ENCODE assay signal across 7 cellular contexts in genomic region chr6:140441256-140441655, GRCh38.
DNase-seq lines count a peak whose midpoint lies in the region; ATAC-seq lines count a peak whose summit lies in the region.

No MANE protein-coding gene starts in this region.

- peaks cover 3% of the 10 kb centered on the region; the same call in 1 of the 2 replicates for H3K9me3 ChIP-seq in HUES48 (ENCODE audit: control insufficient read depth, insufficient read depth, low read length)

- no peak overlapping the region for H3K4me3 Mint-ChIP-seq in stimulated activated memory B cell treated with anti-CD40 and anti-IgM and Interleukin-4, amounts not matched to agents 10 μg/mL and 1 μg/mL and 100 μg/mL, for 72 hours

- peaks cover 9% of the 10 kb centered on the region for H3K27me3 Mint-ChIP-seq in stimulated activated memory B cell treated with anti-CD40 and anti-IgM and Interleukin-4, amounts not matched to agents 10 μg/mL and 1 μg/mL and 100 μg/mL, for 72 hours

- no peaks in the 10 kb centered on the region for H3K36me3 Mint-ChIP-seq in stimulated activated memory B cell treated with anti-CD40 and anti-IgM and Interleukin-4, amounts not matched to agents 10 μg/mL and 1 μg/mL and 100 μg/mL, for 72 hours

- H3K9me3 Mint-ChIP-seq in stimulated activated memory B cell treated with anti-CD40 and anti-IgM and Interleukin-4, amounts not matched to agents 10 μg/mL and 1 μg/mL and 100 μg/mL, for 72 hours = no peaks in the 10 kb centered on the region

- peaks cover 43% of the 10 kb centered on the region for H3K4me1 ChIP-seq in HUES48 (ENCODE audit: control insufficient read depth, insufficient read depth, low read length)

- peak; percentile 76 for ATAC-seq in stimulated activated memory B cell treated with anti-CD40 and anti-IgM and Interleukin-4, amounts not matched to agents 10 μg/mL and 1 μg/mL and 100 μg/mL, for 72 hours

- H3K4me1 Mint-ChIP-seq in stimulated activated memory B cell treated with anti-CD40 and anti-IgM and Interleukin-4, amounts not matched to agents 10 μg/mL and 1 μg/mL and 100 μg/mL, for 72 hours = peaks cover 6% of the 10 kb centered on the region

- H3K27ac ChIP-seq in HUES48 (ENCODE audit: low read depth, low read length) = peak overlapping the region; percentile 77

- peak; percentile 79 for DNase-seq in GM04504 (ENCODE audit: low read depth)
- peak; percentile 68 for DNase-seq in amniotic epithelial cell (ENCODE audit: low read depth)
- DNase-seq in iPS-NIHi11 (ENCODE audit: low spot score) = peak; percentile 27
- no peak for DNase-seq in NCI-H2227 treated with DMSO at 0.1 percent for 48 hours (lab: John Stamatoyannopoulos, UW)
- DNase-seq in mesenteric fat pad (ENCODE audit: low spot score) = no peak

- H3K9ac ChIP-seq in HUES48 (ENCODE audit: low read depth, low read length) = no peak overlapping the region

- no peak overlapping the region for H3K4me3 ChIP-seq in HUES48 (ENCODE audit: low read depth, low read length)

- no peak overlapping the region for H3K27ac Mint-ChIP-seq in stimulated activated memory B cell treated with anti-CD40 and anti-IgM and Interleukin-4, amounts not matched to agents 10 μg/mL and 1 μg/mL and 100 μg/mL, for 72 hours

- no peaks in the 10 kb centered on the region for H3K27me3 ChIP-seq in HUES48 (ENCODE audit: control insufficient read depth, insufficient read depth, low read length)

- no peaks in the 10 kb centered on the region for H3K36me3 ChIP-seq in HUES48 (ENCODE audit: control insufficient read depth, insufficient read depth, low read length)

Comparison
In these comparisons a context has a peak if more than half of its experiments do, and no peak if none do; other contexts are left out.
1. DNase-seq: peak in GM04504 (single experiment), amniotic epithelial cell (single experiment) and iPS-NIHi11 (single experiment); none in NCI-H2227 treated with DMSO at 0.1 percent for 48 hours (single experiment) and mesenteric fat pad (single experiment).